2 cellular contexts compared by ENCODE assay signal in the genomic region with DNA sequence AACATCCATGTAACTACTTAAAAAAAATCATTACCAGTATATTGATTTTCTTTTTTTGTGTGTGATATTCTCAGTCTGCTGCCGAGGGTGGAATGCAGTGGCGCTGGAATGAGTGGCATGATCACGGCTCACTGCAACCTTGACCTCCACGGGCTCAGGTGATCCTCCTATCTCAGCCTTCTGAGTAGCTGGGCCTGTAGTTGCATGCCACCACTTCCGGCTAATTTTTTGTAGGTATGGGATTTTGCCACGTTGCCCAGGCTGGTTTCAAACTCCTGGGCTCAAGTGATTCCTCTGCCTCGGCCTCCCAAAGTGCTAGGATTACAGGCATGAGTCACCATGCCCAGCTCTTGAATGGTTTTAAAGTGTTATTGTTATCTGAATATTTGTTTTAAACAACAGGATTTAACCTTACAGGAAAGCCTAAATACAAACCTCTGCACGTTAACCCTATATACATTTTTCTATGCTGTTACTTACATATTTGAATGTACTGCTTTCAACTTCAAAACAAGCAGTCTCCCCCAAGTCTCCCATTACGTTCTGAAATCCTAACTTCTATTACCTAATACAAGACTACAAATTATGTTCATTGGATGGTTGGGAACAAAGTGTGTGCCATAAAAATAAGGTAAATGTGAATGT.
TF ChIP-seq lines count a peak whose summit lies in the region.

No MANE protein-coding gene starts in this region.

TF ChIP-seq in HepG2, 621 proteins besides CTCF, POLR2A, EP300 and RAD21 (continued from another document and continues in another):
- TF ChIP-seq PLRG1 (conservative IDR thresholded peaks at IDR 0.05) (no peak), BRD4 (CRISPR knock-in tag; IDR thresholded peaks at IDR 0.05) (no peak), KMT2B (CRISPR knock-in tag; IDR thresholded peaks at IDR 0.05) (0 out of 2 replicates have a peak, but pooled peaks have one; percentile 28), U2AF1 (optimal IDR thresholded peaks at IDR 0.05; ENCODE audit: low read depth, low read length) (no peak), ZNF619 (CRISPR knock-in tag; IDR thresholded peaks at IDR 0.05) (no peak), ZNF430 (CRISPR knock-in tag; IDR thresholded peaks at IDR 0.05) (no peak), ZNF652 (CRISPR knock-in tag; IDR thresholded peaks at IDR 0.05; ENCODE audit: borderline replicate concordance, low read depth) (peak; percentile 28; the same call in 1 of the 2 replicates), ZFP37 (CRISPR knock-in tag; IDR thresholded peaks at IDR 0.05; ENCODE audit: borderline replicate concordance) (no peak), SRF (IDR thresholded peaks at IDR 0.05; ENCODE audit: low read depth, low read length) (no peak), SAFB2 (CRISPR knock-in tag; IDR thresholded peaks at IDR 0.05; ENCODE audit: borderline replicate concordance, low read depth) (no peak), NCOA1 (CRISPR knock-in tag; IDR thresholded peaks at IDR 0.05) (no peak), FOSL2 (CRISPR knock-in tag; IDR thresholded peaks at IDR 0.05) (peak; percentile 64), SRY (CRISPR knock-in tag; IDR thresholded peaks at IDR 0.05) (no peak)
- TF ChIP-seq, protein P1, sequence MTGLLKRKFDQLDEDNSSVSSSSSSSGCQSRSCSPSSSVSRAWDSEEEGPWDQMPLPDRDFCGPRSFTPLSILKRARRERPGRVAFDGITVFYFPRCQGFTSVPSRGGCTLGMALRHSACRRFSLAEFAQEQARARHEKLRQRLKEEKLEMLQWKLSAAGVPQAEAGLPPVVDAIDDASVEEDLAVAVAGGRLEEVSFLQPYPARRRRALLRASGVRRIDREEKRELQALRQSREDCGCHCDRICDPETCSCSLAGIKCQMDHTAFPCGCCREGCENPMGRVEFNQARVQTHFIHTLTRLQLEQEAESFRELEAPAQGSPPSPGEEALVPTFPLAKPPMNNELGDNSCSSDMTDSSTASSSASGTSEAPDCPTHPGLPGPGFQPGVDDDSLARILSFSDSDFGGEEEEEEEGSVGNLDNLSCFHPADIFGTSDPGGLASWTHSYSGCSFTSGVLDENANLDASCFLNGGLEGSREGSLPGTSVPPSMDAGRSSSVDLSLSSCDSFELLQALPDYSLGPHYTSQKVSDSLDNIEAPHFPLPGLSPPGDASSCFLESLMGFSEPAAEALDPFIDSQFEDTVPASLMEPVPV (CRISPR knock-in tag; IDR thresholded peaks at IDR 0.05) = no peak
- TF ChIP-seq, protein P2, sequence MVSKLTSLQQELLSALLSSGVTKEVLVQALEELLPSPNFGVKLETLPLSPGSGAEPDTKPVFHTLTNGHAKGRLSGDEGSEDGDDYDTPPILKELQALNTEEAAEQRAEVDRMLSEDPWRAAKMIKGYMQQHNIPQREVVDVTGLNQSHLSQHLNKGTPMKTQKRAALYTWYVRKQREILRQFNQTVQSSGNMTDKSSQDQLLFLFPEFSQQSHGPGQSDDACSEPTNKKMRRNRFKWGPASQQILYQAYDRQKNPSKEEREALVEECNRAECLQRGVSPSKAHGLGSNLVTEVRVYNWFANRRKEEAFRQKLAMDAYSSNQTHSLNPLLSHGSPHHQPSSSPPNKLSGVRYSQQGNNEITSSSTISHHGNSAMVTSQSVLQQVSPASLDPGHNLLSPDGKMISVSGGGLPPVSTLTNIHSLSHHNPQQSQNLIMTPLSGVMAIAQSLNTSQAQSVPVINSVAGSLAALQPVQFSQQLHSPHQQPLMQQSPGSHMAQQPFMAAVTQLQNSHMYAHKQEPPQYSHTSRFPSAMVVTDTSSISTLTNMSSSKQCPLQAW (CRISPR knock-in tag; IDR thresholded peaks at IDR 0.05) = no peak
- TF ChIP-seq, protein P3, sequence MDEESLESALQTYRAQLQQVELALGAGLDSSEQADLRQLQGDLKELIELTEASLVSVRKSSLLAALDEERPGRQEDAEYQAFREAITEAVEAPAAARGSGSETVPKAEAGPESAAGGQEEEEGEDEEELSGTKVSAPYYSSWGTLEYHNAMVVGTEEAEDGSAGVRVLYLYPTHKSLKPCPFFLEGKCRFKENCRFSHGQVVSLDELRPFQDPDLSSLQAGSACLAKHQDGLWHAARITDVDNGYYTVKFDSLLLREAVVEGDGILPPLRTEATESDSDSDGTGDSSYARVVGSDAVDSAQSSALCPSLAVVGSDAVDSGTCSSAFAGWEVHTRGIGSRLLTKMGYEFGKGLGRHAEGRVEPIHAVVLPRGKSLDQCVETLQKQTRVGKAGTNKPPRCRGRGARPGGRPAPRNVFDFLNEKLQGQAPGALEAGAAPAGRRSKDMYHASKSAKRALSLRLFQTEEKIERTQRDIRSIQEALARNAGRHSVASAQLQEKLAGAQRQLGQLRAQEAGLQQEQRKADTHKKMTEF (CRISPR knock-in tag; IDR thresholded peaks at IDR 0.05) = peak; percentile 50; the same call in 1 of the 2 replicates
- TF ChIP-seq, protein P4, sequence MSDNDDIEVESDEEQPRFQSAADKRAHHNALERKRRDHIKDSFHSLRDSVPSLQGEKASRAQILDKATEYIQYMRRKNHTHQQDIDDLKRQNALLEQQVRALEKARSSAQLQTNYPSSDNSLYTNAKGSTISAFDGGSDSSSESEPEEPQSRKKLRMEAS (IDR thresholded peaks at IDR 0.05) = peak; percentile 42
- TF ChIP-seq, protein P5, sequence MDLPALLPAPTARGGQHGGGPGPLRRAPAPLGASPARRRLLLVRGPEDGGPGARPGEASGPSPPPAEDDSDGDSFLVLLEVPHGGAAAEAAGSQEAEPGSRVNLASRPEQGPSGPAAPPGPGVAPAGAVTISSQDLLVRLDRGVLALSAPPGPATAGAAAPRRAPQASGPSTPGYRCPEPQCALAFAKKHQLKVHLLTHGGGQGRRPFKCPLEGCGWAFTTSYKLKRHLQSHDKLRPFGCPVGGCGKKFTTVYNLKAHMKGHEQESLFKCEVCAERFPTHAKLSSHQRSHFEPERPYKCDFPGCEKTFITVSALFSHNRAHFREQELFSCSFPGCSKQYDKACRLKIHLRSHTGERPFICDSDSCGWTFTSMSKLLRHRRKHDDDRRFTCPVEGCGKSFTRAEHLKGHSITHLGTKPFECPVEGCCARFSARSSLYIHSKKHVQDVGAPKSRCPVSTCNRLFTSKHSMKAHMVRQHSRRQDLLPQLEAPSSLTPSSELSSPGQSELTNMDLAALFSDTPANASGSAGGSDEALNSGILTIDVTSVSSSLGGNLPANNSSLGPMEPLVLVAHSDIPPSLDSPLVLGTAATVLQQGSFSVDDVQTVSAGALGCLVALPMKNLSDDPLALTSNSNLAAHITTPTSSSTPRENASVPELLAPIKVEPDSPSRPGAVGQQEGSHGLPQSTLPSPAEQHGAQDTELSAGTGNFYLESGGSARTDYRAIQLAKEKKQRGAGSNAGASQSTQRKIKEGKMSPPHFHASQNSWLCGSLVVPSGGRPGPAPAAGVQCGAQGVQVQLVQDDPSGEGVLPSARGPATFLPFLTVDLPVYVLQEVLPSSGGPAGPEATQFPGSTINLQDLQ (CRISPR knock-in tag; IDR thresholded peaks at IDR 0.05) = no peak

TF ChIP-seq in K562, 482 proteins besides CTCF, POLR2A, EP300 and RAD21 (continued from another document):
- TF ChIP-seq, protein P6, sequence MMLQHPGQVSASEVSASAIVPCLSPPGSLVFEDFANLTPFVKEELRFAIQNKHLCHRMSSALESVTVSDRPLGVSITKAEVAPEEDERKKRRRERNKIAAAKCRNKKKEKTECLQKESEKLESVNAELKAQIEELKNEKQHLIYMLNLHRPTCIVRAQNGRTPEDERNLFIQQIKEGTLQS (IDR thresholded peaks at IDR 0.05) = 0 out of 2 replicates have a peak, but pooled peaks have one; percentile 12
- TF ChIP-seq, protein P6 (CRISPR knock-in tag; conservative IDR thresholded peaks at IDR 0.05) = no peak
